ENCODE assay signal across 23 cellular contexts in the genomic region with DNA sequence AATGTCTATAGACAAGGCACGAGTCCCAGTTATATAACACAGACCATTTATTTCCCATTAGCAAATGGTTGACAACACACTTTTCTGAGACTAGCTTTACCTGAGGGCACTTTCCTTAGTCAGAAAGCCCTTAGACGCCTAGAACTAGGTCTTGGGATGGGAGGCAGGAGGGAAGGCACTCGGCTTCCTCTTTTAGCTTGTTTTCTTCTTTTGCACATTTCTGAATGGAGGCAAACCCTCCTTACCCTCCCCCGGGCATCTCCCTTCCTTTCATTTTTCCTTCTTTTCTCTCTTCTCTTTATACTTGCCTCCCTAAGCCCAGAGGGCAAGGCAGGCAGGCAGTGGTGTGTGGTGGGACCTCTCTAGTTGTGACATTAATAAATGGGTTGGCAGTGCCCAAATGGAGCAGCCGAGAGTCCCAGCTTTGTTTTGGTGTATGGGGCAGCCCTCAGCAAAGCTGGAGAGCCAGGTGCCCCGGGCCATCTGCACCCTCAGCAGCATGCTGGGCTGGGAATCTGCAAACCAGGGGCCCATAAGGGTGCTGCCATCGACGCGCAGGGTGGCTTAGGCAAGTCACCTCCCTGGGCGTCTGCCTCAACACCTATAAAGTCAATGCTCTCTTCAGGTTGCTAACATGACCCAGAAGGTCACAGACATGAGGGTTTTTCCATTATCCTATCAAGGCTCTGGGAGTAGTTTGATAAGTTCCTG. TPM values are rescaled to one million over a fixed set of nuclear protein-coding genes. Genes with fewer than 3 reads are reported as not detected.
A peak's percentile ranks its signal among the peaks of the same experiment; 100 is the strongest.
DNase-seq lines count a peak whose midpoint lies in the region; ATAC-seq, FAIRE-seq and TF ChIP-seq lines count a peak whose summit lies in the region.
"Had no signal": no experiment of that assay in that cellular context is flagged by ENCODE, and none has a peak within 500 bp of the region (broad histone marks: within the 10 kb centered on the region; RNA-seq: fewer than 3 reads in every experiment).

No MANE protein-coding gene starts in this region.

- H4K20me1 ChIP-seq in hepatocyte (ENCODE audit: insufficient read depth, poor library complexity, severe bottlenecking), result no peaks in the 10 kb centered on the region

- no peaks in the 10 kb centered on the region for H3K9me2 ChIP-seq in hepatocyte (replicated peaks; ENCODE audit: insufficient read depth)
- H3K9me2 ChIP-seq: SK-N-SH had no signal

- whole genome bisulfite sequencing in hepatocyte (ENCODE audit: low lambda C conversion rate, missing lambda C conversion rate), result 96% methylated on average over 10 of the region's 10 CpGs
- 78 to 89% (median 82%) methylated on average over 10 of the region's 10 CpGs for WGBS in small intestine, 3 donors

- peaks cover 2% of the 10 kb centered on the region for H3K36me3 Mint-ChIP-seq in activated CD8-positive, alpha-beta memory T cell treated with anti-CD3 and anti-CD28 coated beads, Interleukin-2, amount 10 ng/mL, durations not matched to agents 7 days and 5 days

- no peak overlapping the region for H3K4me3 Mint-ChIP-seq in activated CD8-positive, alpha-beta memory T cell treated with anti-CD3 and anti-CD28 coated beads, Interleukin-2, amount 10 ng/mL, durations not matched to agents 7 days and 5 days
- H3K4me3 Mint-ChIP-seq: CD4-positive, alpha-beta memory T cell; GM23338 had no signal

- DNase-seq in activated CD8-positive, alpha-beta memory T cell treated with anti-CD3 and anti-CD28 coated beads, Interleukin-2, amount 50 U/mL, for 48 hours, result peak; percentile 32
- no peak for DNase-seq in activated CD8-positive, alpha-beta memory T cell treated with anti-CD3 and anti-CD28 coated beads, Interleukin-2, amount 10 ng/mL, durations not matched to agents 7 days and 5 days
- peak; percentile 22 for DNase-seq in MV-4-11 (lab: John Stamatoyannopoulos, UW)
- no peak for DNase-seq in hepatocyte (ENCODE audit: low spot score)
- DNase-seq in small intestine, result peak; percentile 32
- DNase-seq in hippocampal formation (lab: John Stamatoyannopoulos, UW), result no peak
- no peak for DNase-seq in NCI-H2196 treated with DMSO at 0.1 percent for 48 hours (lab: John Stamatoyannopoulos, UW; ENCODE audit: unreplicated experiment)
- DNase-seq: CD4-positive, alpha-beta memory T cell; GF-D8; NCI-H1105 treated with DMSO at 0.1 percent for 48 hours; NCI-H1694; NCI-H2081 treated with DMSO at 0.1 percent for 48 hours; NCI-H748 treated with DMSO at 0.1 percent for 48 hours; SHP77 treated with DMSO at 0.1 percent for 48 hours; SK-N-SH had no signal

- no peak for FAIRE-seq in small intestine (lab: Jason Lieb, UNC)
- FAIRE-seq: A549, GM19239 had no signal

- no peak overlapping the region for H3K4me2 ChIP-seq in hepatocyte
- H3K4me2 ChIP-seq: A549, GM23338, KMS-11, SK-N-SH had no signal

- no peaks in the 10 kb centered on the region for H3K36me3 ChIP-seq in hepatocyte (replicated peaks; ENCODE audit: insufficient read depth, low read depth)
- H3K36me3 ChIP-seq in small intestine (ENCODE audit: control insufficient read depth in 2 of 2, insufficient read depth in 2 of 2, low read length in 2 of 2), result peaks cover 0 to 2% of the 10 kb centered on the region in 2 donors

- no peaks in the 10 kb centered on the region for H3K79me2 ChIP-seq in hepatocyte

- CTCF ChIA-PET in activated CD8-positive, alpha-beta memory T cell treated with anti-CD3 and anti-CD28 coated beads, Interleukin-2, amount 10 ng/mL, durations not matched to agents 7 days and 5 days (lab: Charles Lee), result interaction anchor here (0.8 to 2.7 kb wide), 3 partner anchors 16 to 153 kb away, joined by 3 to 13 read pairs (median 3); no protein-coding TSS in a partner anchor

- peak overlapping the region; percentile 61 for H3K27ac ChIP-seq in hepatocyte
- peak overlapping the region in 1 of 2 donors; percentile 50 for H3K27ac ChIP-seq in small intestine (ENCODE audit: low read depth in 1 of 2, low read length in 1 of 2)
- H3K27ac ChIP-seq: A549, KMS-11 had no signal

- H2AFZ ChIP-seq in hepatocyte, result no peak overlapping the region
- H2AFZ ChIP-seq: GM23338 had no signal

- no peaks in the 10 kb centered on the region for H3K9me3 Mint-ChIP-seq in activated CD8-positive, alpha-beta memory T cell treated with anti-CD3 and anti-CD28 coated beads, Interleukin-2, amount 10 ng/mL, durations not matched to agents 7 days and 5 days (ENCODE audit: low read depth)
- H3K9me3 Mint-ChIP-seq: CD4-positive, alpha-beta memory T cell; GM23338 had no signal

- H3K27me3 ChIP-seq in hepatocyte (no peaks in the 10 kb centered on the region), small intestine (ENCODE audit: control insufficient read depth in 2 of 2, insufficient read depth in 2 of 2, low read length in 2 of 2) (no peaks in the 10 kb centered on the region)

- H3K9me3 ChIP-seq in hepatocyte (ENCODE audit: low read depth), result no peaks in the 10 kb centered on the region
- no peaks in the 10 kb centered on the region for H3K9me3 ChIP-seq in small intestine (ENCODE audit: control insufficient read depth, low read depth)
- H3K9me3 ChIP-seq: A549, SK-N-SH had no signal

- no peak for ATAC-seq in activated CD8-positive, alpha-beta memory T cell treated with anti-CD3 and anti-CD28 coated beads, Interleukin-2, amount 10 ng/mL, durations not matched to agents 7 days and 5 days
- ATAC-seq: A549, GM23338, HCT116 had no signal

- no peak overlapping the region for H3K27ac Mint-ChIP-seq in activated CD8-positive, alpha-beta memory T cell treated with anti-CD3 and anti-CD28 coated beads, Interleukin-2, amount 10 ng/mL, durations not matched to agents 7 days and 5 days
- H3K27ac Mint-ChIP-seq: GM23338 had no signal

- H3K4me1 ChIP-seq in hepatocyte (ENCODE audit: insufficient read depth) (peaks cover 16% of the 10 kb centered on the region), small intestine (ENCODE audit: control insufficient read depth in 2 of 2, insufficient read depth in 1 of 2, low read depth in 1 of 2, low read length in 1 of 2) (peaks cover 17 to 22% of the 10 kb centered on the region in 2 donors)

- H3K4me3 ChIP-seq in hepatocyte (no peak overlapping the region), small intestine (ENCODE audit: low read depth in 1 of 2, low read length in 2 of 2) (no peak overlapping the region)
- H3K4me3 ChIP-seq: A549, GM23338 had no signal

- peaks cover 17% of the 10 kb centered on the region for H3K4me1 Mint-ChIP-seq in activated CD8-positive, alpha-beta memory T cell treated with anti-CD3 and anti-CD28 coated beads, Interleukin-2, amount 10 ng/mL, durations not matched to agents 7 days and 5 days
- H3K4me1 Mint-ChIP-seq: GM23338 had no signal

- H3K27me3 Mint-ChIP-seq in activated CD8-positive, alpha-beta memory T cell treated with anti-CD3 and anti-CD28 coated beads, Interleukin-2, amount 10 ng/mL, durations not matched to agents 7 days and 5 days, result no peaks in the 10 kb centered on the region
- H3K27me3 Mint-ChIP-seq: CD4-positive, alpha-beta memory T cell had no signal

- no peak for TF ChIP-seq CTCF in hepatocyte (IDR thresholded peaks at IDR 0.05; ENCODE audit: poor library complexity)

RNA-seq across cellular contexts. Expression of a gene that starts 21.1 kb away (rescaled TPM):
- total RNA-seq in activated CD8-positive, alpha-beta memory T cell treated with anti-CD3 and anti-CD28 coated beads, Interleukin-2, amount 10 ng/mL, durations not matched to agents 7 days and 5 days, result not detected
- total RNA-seq in hepatocyte, result 0.24 and 0.60 TPM in 2 replicates
- polyA plus RNA-seq in hepatocyte (0.24 and 0.80 TPM in 2 replicates), small intestine (1 to 10 TPM; 3.2 to 5.6 (median 3.8) TPM)
- total RNA-seq: Calu3, M059J, NCI-H460 had no signal
- polyA plus RNA-seq: CD4-positive, alpha-beta memory T cell had no signal

RNA-seq across cellular contexts. Expression of a gene that starts 57.5 kb away (rescaled TPM):
- total RNA-seq in activated CD8-positive, alpha-beta memory T cell treated with anti-CD3 and anti-CD28 coated beads, Interleukin-2, amount 10 ng/mL, durations not matched to agents 7 days and 5 days, result 10 to 100 TPM; 27.9 to 39.5 TPM
- 18.9 and 21.6 TPM in 2 replicates for total RNA-seq in hepatocyte
- polyA plus RNA-seq in hepatocyte, result 20.1 and 21.3 TPM in 2 replicates
- polyA plus RNA-seq in small intestine, result 1 to 10 TPM; 1.3 to 10.0 (median 3.0) TPM

Comparison
In these comparisons a context has a peak if more than half of its experiments do, and no peak if none do; other contexts are left out.
1. DNase-seq: peak in activated CD8-positive, alpha-beta memory T cell treated with anti-CD3 and anti-CD28 coated beads, Interleukin-2, amount 50 U/mL, for 48 hours (single experiment), MV-4-11 (single experiment) and small intestine (single experiment); none in activated CD8-positive, alpha-beta memory T cell treated with anti-CD3 and anti-CD28 coated beads, Interleukin-2, amount 10 ng/mL, durations not matched to agents 7 days and 5 days (single experiment), hepatocyte (single experiment), hippocampal formation (0 of 2) and NCI-H2196 treated with DMSO at 0.1 percent for 48 hours (single experiment).